8 cellular contexts compared by ENCODE assay signal in genomic region chr2:105744091-105744908, GRCh38. TPM values are rescaled to one million over a fixed set of nuclear protein-coding genes. Genes with fewer than 3 reads are reported as not detected.
DNase-seq lines count a peak whose midpoint lies in the region; ATAC-seq and TF ChIP-seq lines count a peak whose summit lies in the region.

No MANE protein-coding gene starts in this region.

- POLR2A ChIA-PET in activated naive CD8-positive, alpha-beta T cell treated with anti-CD3 and anti-CD28 coated beads, Interleukin-2, amount 10 ng/mL, durations not matched to agents 7 days and 5 days (lab: Charles Lee), result interaction anchor here (1.0 to 2.2 kb wide), 4 partner anchors 11 to 54 kb away, joined by 3 to 9 read pairs (median 4); no protein-coding TSS in a partner anchor

- intact Hi-C loops in cardiac septum (cut with DNase I) (no loop called here), posterior cingulate gyrus (cut with DNase I) (no loop called here)

- peaks cover 65% of the 10 kb centered on the region for H3K4me1 Mint-ChIP-seq in activated naive CD8-positive, alpha-beta T cell treated with anti-CD3 and anti-CD28 coated beads, Interleukin-2, amount 10 ng/mL, durations not matched to agents 7 days and 5 days

- peak overlapping the region; percentile 83 for H3K4me3 Mint-ChIP-seq in activated naive CD8-positive, alpha-beta T cell treated with anti-CD3 and anti-CD28 coated beads, Interleukin-2, amount 10 ng/mL, durations not matched to agents 7 days and 5 days

- peaks cover 20% of the 10 kb centered on the region for H3K4me1 ChIP-seq in RWPE2 (ENCODE audit: insufficient read depth, poor library complexity, severe bottlenecking)

- H3K36me3 Mint-ChIP-seq in activated naive CD8-positive, alpha-beta T cell treated with anti-CD3 and anti-CD28 coated beads, Interleukin-2, amount 10 ng/mL, durations not matched to agents 7 days and 5 days, result peaks cover 17% of the 10 kb centered on the region

- H3K36me3 ChIP-seq in RWPE2 (ENCODE audit: low read depth), result peaks cover 13% of the 10 kb centered on the region; the same call in 1 of the 2 replicates

- no peaks in the 10 kb centered on the region for H3K27me3 ChIP-seq in RWPE2 (ENCODE audit: insufficient read depth, poor library complexity, severe bottlenecking)

- DNase-seq in D341Med (ENCODE audit: low spot score) (peak; percentile 93), RWPE2 (ENCODE audit: low spot score) (no peak), cardiac septum (ENCODE audit: low spot score) (peak; percentile 89), posterior cingulate gyrus (peak in 7 of 10 donors; percentile 23 to 89 (median 39))
- peak; percentile 84 for DNase-seq in activated naive CD8-positive, alpha-beta T cell treated with anti-CD3 and anti-CD28 coated beads, Interleukin-2, amount 10 ng/mL, durations not matched to agents 7 days and 5 days

- ATAC-seq in GM19455 (IDR thresholded peaks at IDR 0.05; ENCODE audit: unreplicated experiment), result peak; percentile 71
- peak; percentile 75 for ATAC-seq in HG03521 (IDR thresholded peaks at IDR 0.05; ENCODE audit: unreplicated experiment)
- peak; percentile 75 for ATAC-seq in RWPE2 (ENCODE audit: low read depth)
- ATAC-seq in activated naive CD8-positive, alpha-beta T cell treated with anti-CD3 and anti-CD28 coated beads, Interleukin-2, amount 10 ng/mL, durations not matched to agents 7 days and 5 days (ENCODE audit: low read depth), result peak; percentile 72
- no peak for ATAC-seq in HG03378 (IDR thresholded peaks at IDR 0.05; ENCODE audit: unreplicated experiment)

- peaks cover 4% of the 10 kb centered on the region for H3K9me3 Mint-ChIP-seq in activated naive CD8-positive, alpha-beta T cell treated with anti-CD3 and anti-CD28 coated beads, Interleukin-2, amount 10 ng/mL, durations not matched to agents 7 days and 5 days

- H3K27ac Mint-ChIP-seq in activated naive CD8-positive, alpha-beta T cell treated with anti-CD3 and anti-CD28 coated beads, Interleukin-2, amount 10 ng/mL, durations not matched to agents 7 days and 5 days, result peak overlapping the region; percentile 83

- no peaks in the 10 kb centered on the region for H3K27me3 Mint-ChIP-seq in activated naive CD8-positive, alpha-beta T cell treated with anti-CD3 and anti-CD28 coated beads, Interleukin-2, amount 10 ng/mL, durations not matched to agents 7 days and 5 days

- peak; percentile 12 for TF ChIP-seq CTCF in RWPE2 (IDR thresholded peaks at IDR 0.05; ENCODE audit: poor library complexity, severe bottlenecking)

- H3K4me3 ChIP-seq in RWPE2 (ENCODE audit: severe bottlenecking), result peak overlapping the region; percentile 97

- H3K27ac ChIP-seq in RWPE2 (ENCODE audit: poor library complexity, severe bottlenecking), result peak overlapping the region; percentile 82

- no peaks in the 10 kb centered on the region for H3K9me3 ChIP-seq in RWPE2 (ENCODE audit: severe bottlenecking)

RNA-seq across cellular contexts. Expression of gene NCK2, which starts 0.4 kb away (rescaled TPM):
- total RNA-seq in activated naive CD8-positive, alpha-beta T cell treated with anti-CD3 and anti-CD28 coated beads, Interleukin-2, amount 10 ng/mL, durations not matched to agents 7 days and 5 days, result 10 to 100 TPM; 69.6 to 70.0 TPM
- 33.2 TPM for total RNA-seq in cardiac septum
